Comparison of ENCODE assay signal across 11 cellular contexts in the genomic region with DNA sequence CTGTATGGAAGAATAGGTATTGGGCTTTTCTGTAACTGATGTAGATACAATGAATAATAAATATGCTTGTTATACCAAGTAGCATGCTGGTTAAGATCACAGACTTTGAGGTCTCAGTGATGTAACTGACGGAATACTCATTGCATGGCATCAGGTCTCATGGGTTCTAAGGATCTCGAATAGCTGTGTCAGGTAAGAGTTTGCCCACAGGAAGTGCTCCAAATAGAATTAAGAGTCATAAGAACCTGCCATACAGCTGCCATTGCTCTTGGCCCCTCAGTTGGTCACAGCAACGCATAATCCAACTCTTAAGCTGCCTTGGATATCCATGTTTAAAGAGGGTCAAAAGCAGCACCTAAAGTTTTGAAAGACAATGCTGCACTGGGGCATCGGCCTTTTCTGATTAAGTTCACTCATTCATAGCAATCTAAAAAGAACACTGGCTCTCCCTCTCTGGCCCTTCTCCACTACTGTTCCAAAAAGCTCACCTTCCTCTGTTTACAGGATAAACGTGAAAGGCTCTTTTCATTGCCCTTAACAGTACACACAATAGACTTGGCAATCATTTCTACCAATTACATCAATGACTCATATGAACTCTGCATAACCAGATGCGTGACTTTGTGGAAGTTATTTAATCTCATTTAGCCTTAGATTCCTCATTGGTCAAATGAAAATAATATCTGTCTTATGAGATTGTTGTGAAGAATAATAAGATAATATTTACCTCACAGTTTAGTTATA.
DNase-seq lines count a peak whose midpoint lies in the region; TF ChIP-seq lines count a peak whose summit lies in the region.
"Had no signal": no experiment of that assay in that cellular context is flagged by ENCODE, and none has a peak within 500 bp of the region (broad histone marks: within the 10 kb centered on the region; RNA-seq: fewer than 3 reads in every experiment).

No MANE protein-coding gene starts in this region.

- no peaks in the 10 kb centered on the region for H3K36me3 ChIP-seq in ovary

- peak; percentile 15 for DNase-seq in NCI-H1092 treated with DMSO at 0.1 percent for 48 hours (lab: John Stamatoyannopoulos, UW)
- DNase-seq in NCI-H1092 (lab: John Stamatoyannopoulos, UW), result no peak
- peak; percentile 48 for DNase-seq in amniotic epithelial cell (ENCODE audit: low read depth)
- peak; percentile 36 for DNase-seq in glomerular endothelial cell (ENCODE audit: extremely low read depth, low read depth, low spot score)
- DNase-seq in superior temporal gyrus (ENCODE audit: extremely low spot score), result peak; percentile 57
- DNase-seq in ACHN, result no peak
- no peak for DNase-seq in foreskin melanocyte
- no peak for DNase-seq in ovary
- DNase-seq: activated effector memory CD4-positive, alpha-beta T cell treated with anti-CD3 and anti-CD28 coated beads, Interleukin-2, amount 50 U/mL, for 16 hours had no signal

- peaks cover 6% of the 10 kb centered on the region for H3K4me1 ChIP-seq in ovary (ENCODE audit: insufficient read depth)

- intact Hi-C loops in ovary (cut with DNase I), result no loop called here

- TF ChIP-seq EP300 in ovary (IDR thresholded peaks at IDR 0.05), result no peak

- no peak for TF ChIP-seq POLR2A in ovary (IDR thresholded peaks at IDR 0.05)

- no peak overlapping the region for H3K27ac ChIP-seq in ovary
- H3K27ac ChIP-seq: 22Rv1 had no signal

- whole genome bisulfite sequencing in ovary, 3 donors, result 83 to 84% (median 84%) methylated on average over 6 of the region's 6 CpGs

- no peaks in the 10 kb centered on the region for H3K27me3 ChIP-seq in ovary

- no peaks in the 10 kb centered on the region for H3K9me3 ChIP-seq in ovary

- in situ Hi-C loops in ACHN (cut with HindIII; ENCODE audit: low pct_ligation_motif_present, low pct_unique_long_range_greater_than_20kb, low sequenced_read_pairs), result no loop called here

- no peak for TF ChIP-seq CTCF in ovary (IDR thresholded peaks at IDR 0.05)

- no peak overlapping the region for H3K4me3 ChIP-seq in ovary
- H3K4me3 ChIP-seq: GM12878 had no signal

Comparison
In these comparisons a context has a peak if more than half of its experiments do, and no peak if none do; other contexts are left out.
1. DNase-seq: peak in NCI-H1092 treated with DMSO at 0.1 percent for 48 hours (single experiment), amniotic epithelial cell (single experiment), glomerular endothelial cell (single experiment) and superior temporal gyrus (single experiment); none in NCI-H1092 (single experiment), ACHN (single experiment), foreskin melanocyte (single experiment) and ovary (0 of 5).